ENCODE assay signal across 8 cellular contexts in genomic region chr3:66500575-66501482, GRCh38. TPM values are rescaled to one million over a fixed set of nuclear protein-coding genes. Genes with fewer than 3 reads are reported as not detected.
DNase-seq lines count a peak whose midpoint lies in the region; ATAC-seq and TF ChIP-seq lines count a peak whose summit lies in the region.

LRIG1 (minus strand) TSS chr3:66501022; CDS start chr3:66500407, 615 bp downstream.

- TF ChIP-seq CTCF in DOHH2 (IDR thresholded peaks at IDR 0.05; ENCODE audit: low read depth, low read length, poor library complexity, severe bottlenecking): no peak
- no peak for TF ChIP-seq CTCF in GM23338 (conservative IDR thresholded peaks at IDR 0.05; ENCODE audit: low read depth in 2 of 2)
- 0 out of 2 replicates have a peak, but pooled peaks have one; percentile 14 for TF ChIP-seq CTCF in LNCaP clone FGC (IDR thresholded peaks at IDR 0.05; ENCODE audit: control insufficient read depth, extremely low read depth, insufficient read depth)
- TF ChIP-seq CTCF in fibroblast of the aortic adventitia (IDR thresholded peaks at IDR 0.05; ENCODE audit: insufficient read depth, low read length): peak; percentile 44
- TF ChIP-seq CTCF in nephron (IDR thresholded peaks at IDR 0.05; ENCODE audit: unreplicated experiment in 3 of 3): peak in 2 of 3 experiments; percentile 41 to 53

- H3K9me3 Mint-ChIP-seq in GM23338 (0 out of 3 replicates have a peak, but pooled peaks cover 2% of the 10 kb centered on the region), nephron (no peaks in the 10 kb centered on the region)

- H3K4me2 ChIP-seq in DOHH2 (ENCODE audit: low read length) (peak within 1 kb of the TSS; percentile 93), GM23338 (peak within 1 kb of the TSS; percentile 76)

- peaks cover 28% of the 10 kb centered on the region for H3K4me1 ChIP-seq in DOHH2 (ENCODE audit: control insufficient read depth, low read length)
- peaks cover 45% of the 10 kb centered on the region for H3K4me1 ChIP-seq in GM23338 (ENCODE audit: insufficient read depth)

- H3K9me3 ChIP-seq in DOHH2 (ENCODE audit: control insufficient read depth, insufficient read depth, low read length): no peaks in the 10 kb centered on the region

- H3K27me3 Mint-ChIP-seq in GM23338 (ENCODE audit: insufficient read depth, low read depth, poor library complexity) (peaks cover 7% of the 10 kb centered on the region), nephron (ENCODE audit: low read depth) (peaks cover 31% of the 10 kb centered on the region)

- H3K36me3 Mint-ChIP-seq in GM23338 (ENCODE audit: low read depth): peaks cover 9% of the 10 kb centered on the region; the same call in 2 of the 3 replicates
- no peaks in the 10 kb centered on the region for H3K36me3 Mint-ChIP-seq in nephron (ENCODE audit: low read depth)

- H3K4me3 ChIP-seq in DOHH2 (ENCODE audit: low read length): peak within 1 kb of the TSS; percentile 80
- peak within 1 kb of the TSS; percentile 69 for H3K4me3 ChIP-seq in GM23338
- H3K4me3 ChIP-seq in LNCaP clone FGC (ENCODE audit: low read depth, low read length): peak within 1 kb of the TSS; percentile 91
- peak within 1 kb of the TSS; percentile 88 for H3K4me3 ChIP-seq in fibroblast of the aortic adventitia (ENCODE audit: low read depth, low read length)

- no peaks in the 10 kb centered on the region for H3K9me2 ChIP-seq in DOHH2 (replicated peaks; ENCODE audit: control insufficient read depth, low read length)
- no peaks in the 10 kb centered on the region for H3K9me2 ChIP-seq in GM23338 (ENCODE audit: insufficient read depth)

- DNase-seq in GM23338 (ENCODE audit: low spot score): peak; percentile 99
- DNase-seq in LNCaP clone FGC (ENCODE audit: low read depth): peak; percentile 94
- DNase-seq in activated effector memory CD4-positive, alpha-beta T cell treated with Interleukin-2 at 50 U/mL for 16 hours: peak; percentile 98
- peak; percentile 95 for DNase-seq in fibroblast of the aortic adventitia (ENCODE audit: low read depth)
- DNase-seq in stimulated activated naive CD8-positive, alpha-beta T cell treated with anti-CD3 and anti-CD28 coated beads, Interleukin-15, Interleukin-2, amounts not matched to agents 100 U/mL and 50 U/mL, for 24 hours: peak; percentile 98

- H3K27ac Mint-ChIP-seq in GM23338 (peak within 1 kb of the TSS; percentile 86), nephron (peak within 1 kb of the TSS; percentile 73 to 83 (median 76))

- H3K27ac ChIP-seq in DOHH2 (ENCODE audit: low read depth, low read length) (peak within 1 kb of the TSS; percentile 97), GM23338 (ENCODE audit: low read depth) (no peak within 1 kb of the TSS)

- H3K4me1 Mint-ChIP-seq in GM23338: peaks cover 65% of the 10 kb centered on the region
- peaks cover 66% of the 10 kb centered on the region for H3K4me1 Mint-ChIP-seq in nephron

- peak within 1 kb of the TSS; percentile 54; the same call in 1 of the 2 replicates for H2AFZ ChIP-seq in GM23338

- H3K36me3 ChIP-seq in DOHH2 (ENCODE audit: control insufficient read depth, low read length) (peaks cover 38% of the 10 kb centered on the region), GM23338 (ENCODE audit: insufficient read depth) (no peaks in the 10 kb centered on the region)

- H3F3A ChIP-seq in DOHH2 (ENCODE audit: control insufficient read depth, insufficient read depth) (peaks cover 19% of the 10 kb centered on the region), GM23338 (replicated peaks; ENCODE audit: low read depth) (0 out of 2 replicates have a peak, but pooled peaks cover 2% of the 10 kb centered on the region)

- H3K4me3 Mint-ChIP-seq in GM23338 (peak within 1 kb of the TSS; percentile 95), nephron (peak within 1 kb of the TSS; percentile 89 to 96 (median 96))

- ATAC-seq in GM23338: peak; percentile 89
- ATAC-seq in stimulated activated naive CD8-positive, alpha-beta T cell treated with anti-CD3 and anti-CD28 coated beads, Interleukin-15, Interleukin-2, amounts not matched to agents 100 U/mL and 50 U/mL, for 24 hours: peak; percentile 99

- TF ChIP-seq POLR2A in Raji (IDR thresholded peaks at IDR 0.05; ENCODE audit: insufficient read depth, low read depth, low read length): peak; percentile 85

- H4K20me1 ChIP-seq in DOHH2 (ENCODE audit: control insufficient read depth, insufficient read depth, low read depth, low read length) (no peaks in the 10 kb centered on the region), GM23338 (replicated peaks; ENCODE audit: insufficient read depth) (no peaks in the 10 kb centered on the region)

- H3K27me3 ChIP-seq in DOHH2 (ENCODE audit: control insufficient read depth, low read length): peaks cover 8% of the 10 kb centered on the region
- no peaks in the 10 kb centered on the region for H3K27me3 ChIP-seq in GM23338 (ENCODE audit: insufficient read depth)

- H3K79me2 ChIP-seq in DOHH2 (ENCODE audit: control insufficient read depth, low read length) (peaks cover 53% of the 10 kb centered on the region), GM23338 (replicated peaks; ENCODE audit: insufficient read depth) (peaks cover 33% of the 10 kb centered on the region)

TF ChIP-seq in GM23338, 12 proteins besides CTCF, POLR2A, EP300 and RAD21:
- TF ChIP-seq EZH2 (IDR thresholded peaks at IDR 0.05; ENCODE audit: low read depth, unreplicated experiment): no peak
- no peak for TF ChIP-seq STAT1 (IDR thresholded peaks at IDR 0.05; ENCODE audit: unreplicated experiment)
- peak; percentile 62 for TF ChIP-seq POLR2AphosphoS5 (IDR thresholded peaks at IDR 0.05; ENCODE audit: low read depth)
- TF ChIP-seq REST (IDR thresholded peaks at IDR 0.05; ENCODE audit: unreplicated experiment): no peak
- no peak for TF ChIP-seq ZNF114 (CRISPR knock-in tag; IDR thresholded peaks at IDR 0.05)
- TF ChIP-seq ZNF331 (CRISPR knock-in tag; IDR thresholded peaks at IDR 0.05; ENCODE audit: low read depth): no peak
- peak; percentile 58; the same call in 1 of the 2 replicates for TF ChIP-seq CREB1 (CRISPR knock-in tag; IDR thresholded peaks at IDR 0.05; ENCODE audit: low read depth)
- no peak for TF ChIP-seq EZH2phosphoT487 (IDR thresholded peaks at IDR 0.05; ENCODE audit: unreplicated experiment)
- TF ChIP-seq, protein P1, sequence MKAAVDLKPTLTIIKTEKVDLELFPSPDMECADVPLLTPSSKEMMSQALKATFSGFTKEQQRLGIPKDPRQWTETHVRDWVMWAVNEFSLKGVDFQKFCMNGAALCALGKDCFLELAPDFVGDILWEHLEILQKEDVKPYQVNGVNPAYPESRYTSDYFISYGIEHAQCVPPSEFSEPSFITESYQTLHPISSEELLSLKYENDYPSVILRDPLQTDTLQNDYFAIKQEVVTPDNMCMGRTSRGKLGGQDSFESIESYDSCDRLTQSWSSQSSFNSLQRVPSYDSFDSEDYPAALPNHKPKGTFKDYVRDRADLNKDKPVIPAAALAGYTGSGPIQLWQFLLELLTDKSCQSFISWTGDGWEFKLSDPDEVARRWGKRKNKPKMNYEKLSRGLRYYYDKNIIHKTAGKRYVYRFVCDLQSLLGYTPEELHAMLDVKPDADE (IDR thresholded peaks at IDR 0.05): no peak

RNA-seq across cellular contexts. Expression of gene LRIG1, which starts in this region (rescaled TPM):
- 116 and 134 TPM in 2 replicates for total RNA-seq in GM23338 (2014; rRNA removed; shearing (Covaris generic))
- 39.9 and 40.0 TPM in 2 replicates for polyA plus RNA-seq in GM23338 (2016; fragmentation: Nextera tagmentation; extraction: Ambion mirVana)
- 3.9 and 26.4 TPM in 2 replicates for total RNA-seq in fibroblast of the aortic adventitia (ENCODE audit: low replicate concordance)

Comparison
In these comparisons a context has a peak if more than half of its experiments do, and no peak if none do; other contexts are left out.
1. CTCF ChIP-seq: peak in LNCaP clone FGC (single experiment), fibroblast of the aortic adventitia (single experiment) and nephron (2 of 3); none in DOHH2 (single experiment) and GM23338 (0 of 2).
2. Peak in every context shown above with its lines, with median percentiles within 50 percentile points of each other: H3K4me3 ChIP-seq and DNase-seq.